Comparison of ENCODE assay signal across 8 cellular contexts in the genomic region with DNA sequence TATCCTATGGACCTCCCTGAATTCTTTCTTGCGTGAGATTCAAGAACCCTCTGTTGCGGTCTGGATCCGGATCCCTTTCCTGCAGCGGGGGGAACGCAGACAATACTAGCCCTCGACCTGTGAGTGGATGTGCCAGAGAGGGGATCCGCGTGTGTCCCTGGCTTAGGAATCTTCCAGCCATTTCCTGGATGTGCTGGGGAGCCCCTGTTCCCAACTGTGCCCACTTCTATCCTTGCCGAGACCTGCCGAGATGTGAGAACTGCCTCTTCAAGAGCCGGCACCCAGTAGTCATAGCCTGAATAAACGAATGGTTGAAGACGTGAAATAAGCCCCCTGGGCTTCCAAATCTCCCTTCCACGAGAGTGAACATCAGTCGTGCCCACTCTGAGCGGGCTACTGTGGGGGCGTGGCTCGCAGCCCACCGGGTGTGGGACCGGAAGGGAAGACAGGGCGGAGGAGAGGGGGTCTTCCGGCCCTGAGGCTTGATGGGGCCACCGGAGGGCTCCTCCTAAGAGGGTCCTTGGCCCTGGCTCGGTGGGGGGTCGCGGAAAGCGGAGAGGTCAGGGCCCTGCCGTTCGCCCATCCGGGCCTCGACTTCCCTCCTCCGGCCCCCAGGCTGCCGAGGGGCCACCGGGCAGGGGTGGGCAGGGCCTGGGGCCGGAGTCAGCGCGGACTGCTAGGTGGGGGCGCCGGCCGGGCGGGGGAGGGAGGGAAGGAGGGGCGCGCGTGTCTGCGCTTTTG. TPM values are rescaled to one million over a fixed set of nuclear protein-coding genes. Genes with fewer than 3 reads are reported as not detected.
DNase-seq lines count a peak whose midpoint lies in the region; ATAC-seq lines count a peak whose summit lies in the region.

No MANE protein-coding gene starts in this region.

- H3K27me3 ChIP-seq in HUES64 (ENCODE audit: insufficient read depth, low read length) (0 out of 2 replicates have a peak, but pooled peaks cover 5% of the 10 kb centered on the region), duodenal mucosa (ENCODE audit: control insufficient read depth in 1 of 2, insufficient read depth in 2 of 2, low read length in 2 of 2) (peaks cover 0 to 5% of the 10 kb centered on the region in 2 donors), muscle layer of duodenum (ENCODE audit: low read depth, low read length) (peaks cover 3% of the 10 kb centered on the region)

- 10% methylated on average over 45 of the region's 45 CpGs for WGBS in HUES64

- H3K9me3 ChIP-seq in HUES64 (ENCODE audit: insufficient read depth, low read depth, low read length) (no peaks in the 10 kb centered on the region), duodenal mucosa (ENCODE audit: control insufficient read depth in 1 of 2, low read length in 2 of 2) (no peaks in the 10 kb centered on the region), muscle layer of duodenum (ENCODE audit: control insufficient read depth in 1 of 2, low read length in 2 of 2) (no peaks in the 10 kb centered on the region)

- H3K27ac ChIP-seq in HUES64 (ENCODE audit: low read depth, low read length): no peak overlapping the region
- H3K27ac ChIP-seq in duodenal mucosa (ENCODE audit: low read depth, low read length): no peak overlapping the region
- H3K27ac ChIP-seq in muscle layer of duodenum (ENCODE audit: low read length): no peak overlapping the region

- H3K4me3 ChIP-seq in HUES64 (ENCODE audit: low read length): peak overlapping the region; percentile 93
- peak overlapping the region; percentile 66 to 80 for H3K4me3 ChIP-seq in duodenal mucosa (ENCODE audit: low read depth in 1 of 2, low read length in 2 of 2)
- H3K4me3 ChIP-seq in muscle layer of duodenum (ENCODE audit: low read depth in 1 of 2, low read length in 2 of 2): peak overlapping the region; percentile 37 to 86

- H3K36me3 ChIP-seq in HUES64 (ENCODE audit: insufficient read depth, low read length) (peaks cover 12% of the 10 kb centered on the region), duodenal mucosa (ENCODE audit: control insufficient read depth in 1 of 2, insufficient read depth in 2 of 2, low read length in 2 of 2) (no peaks in the 10 kb centered on the region), muscle layer of duodenum (ENCODE audit: control insufficient read depth in 1 of 2, insufficient read depth in 2 of 2, low read length in 2 of 2) (peaks cover 0 to 5% of the 10 kb centered on the region in 2 donors)

- peak; percentile 19 for ATAC-seq in GM19324 (IDR thresholded peaks at IDR 0.05; ENCODE audit: low FRiP score, unreplicated experiment)

- no peak overlapping the region for H3K9ac ChIP-seq in HUES64 (ENCODE audit: low read depth, low read length)
- H3K9ac ChIP-seq in duodenal mucosa (ENCODE audit: low read depth in 1 of 2, low read length in 2 of 2): no peak overlapping the region

- H3K4me1 ChIP-seq in HUES64 (ENCODE audit: insufficient read depth, low read length): peaks cover 16% of the 10 kb centered on the region; the same call in 1 of the 2 replicates
- peaks cover 7 to 10% of the 10 kb centered on the region in 2 donors for H3K4me1 ChIP-seq in duodenal mucosa (ENCODE audit: control insufficient read depth in 1 of 2, insufficient read depth in 2 of 2, low read length in 2 of 2)
- peaks cover 0 to 11% of the 10 kb centered on the region in 2 donors for H3K4me1 ChIP-seq in muscle layer of duodenum (ENCODE audit: control insufficient read depth in 1 of 2, insufficient read depth in 2 of 2, low read length in 2 of 2)

- DNase-seq in NCI-H1436 treated with DMSO at 0.1 percent for 48 hours (lab: John Stamatoyannopoulos, UW) (no peak), A172 (ENCODE audit: low spot score) (no peak), NCI-H774 (lab: John Stamatoyannopoulos, UW) (no peak), GOT3 (lab: John Stamatoyannopoulos, UW) (no peak)

RNA-seq across cellular contexts. Expression of gene CCDC136, which starts 1.3 kb away (rescaled TPM):
- polyA plus RNA-seq in HUES64 (2013, experiment 1 of 2): 19.3 TPM
- 26.7 TPM for polyA plus RNA-seq in HUES64 (2013, experiment 2 of 2)
- total RNA-seq in A172 (2014; rRNA removed; shearing (Covaris generic)): 5.3 and 7.0 TPM in 2 replicates

RNA-seq across cellular contexts. Expression of gene OPN1SW, which starts 14.9 kb away (rescaled TPM):
- polyA plus RNA-seq in HUES64 (2013, experiment 1 of 2): not detected
- polyA plus RNA-seq in HUES64 (2013, experiment 2 of 2): not detected
- not detected in 2 replicates for total RNA-seq in A172 (2014; rRNA removed; shearing (Covaris generic))

RNA-seq across cellular contexts. Expression of gene FLNC, which starts 39.7 kb away (rescaled TPM):
- 13.6 TPM for polyA plus RNA-seq in HUES64 (2013, experiment 1 of 2)
- 13.6 TPM for polyA plus RNA-seq in HUES64 (2013, experiment 2 of 2)
- total RNA-seq in A172 (2014; rRNA removed; shearing (Covaris generic)): 23.1 and 33.3 TPM in 2 replicates

RNA-seq across cellular contexts. Expression of gene CALU, which starts 51.3 kb away (rescaled TPM):
- polyA plus RNA-seq in HUES64 (2013, experiment 1 of 2): 121 TPM
- polyA plus RNA-seq in HUES64 (2013, experiment 2 of 2): 138 TPM
- 420 and 457 TPM in 2 replicates for total RNA-seq in A172 (2014; rRNA removed; shearing (Covaris generic))
